ENCODE assay signal across 1 cellular context in the genomic region with DNA sequence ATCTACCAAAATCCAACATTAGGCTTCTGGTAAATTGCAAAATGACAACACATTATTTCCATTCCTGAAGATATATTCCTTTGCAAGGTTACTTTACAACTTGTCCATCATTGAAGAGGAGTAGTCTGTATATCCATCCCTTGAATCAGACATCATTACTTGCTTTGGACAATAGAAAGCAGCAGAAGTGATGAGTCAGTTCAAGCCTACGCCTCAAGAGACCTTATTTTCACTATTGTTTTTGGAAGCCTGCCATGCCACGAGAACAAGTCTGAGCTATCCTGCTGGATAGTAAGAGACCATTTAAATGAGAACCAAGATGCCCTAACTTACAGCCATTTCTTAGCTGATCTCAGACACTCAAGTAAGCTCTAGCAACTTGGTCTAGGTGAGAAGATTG.
TF ChIP-seq lines count a peak whose summit lies in the region.

No MANE protein-coding gene starts in this region.

TF ChIP-seq in GM23338, 12 proteins besides CTCF, POLR2A, EP300 and RAD21 (continued from another document):
- TF ChIP-seq, protein P1, sequence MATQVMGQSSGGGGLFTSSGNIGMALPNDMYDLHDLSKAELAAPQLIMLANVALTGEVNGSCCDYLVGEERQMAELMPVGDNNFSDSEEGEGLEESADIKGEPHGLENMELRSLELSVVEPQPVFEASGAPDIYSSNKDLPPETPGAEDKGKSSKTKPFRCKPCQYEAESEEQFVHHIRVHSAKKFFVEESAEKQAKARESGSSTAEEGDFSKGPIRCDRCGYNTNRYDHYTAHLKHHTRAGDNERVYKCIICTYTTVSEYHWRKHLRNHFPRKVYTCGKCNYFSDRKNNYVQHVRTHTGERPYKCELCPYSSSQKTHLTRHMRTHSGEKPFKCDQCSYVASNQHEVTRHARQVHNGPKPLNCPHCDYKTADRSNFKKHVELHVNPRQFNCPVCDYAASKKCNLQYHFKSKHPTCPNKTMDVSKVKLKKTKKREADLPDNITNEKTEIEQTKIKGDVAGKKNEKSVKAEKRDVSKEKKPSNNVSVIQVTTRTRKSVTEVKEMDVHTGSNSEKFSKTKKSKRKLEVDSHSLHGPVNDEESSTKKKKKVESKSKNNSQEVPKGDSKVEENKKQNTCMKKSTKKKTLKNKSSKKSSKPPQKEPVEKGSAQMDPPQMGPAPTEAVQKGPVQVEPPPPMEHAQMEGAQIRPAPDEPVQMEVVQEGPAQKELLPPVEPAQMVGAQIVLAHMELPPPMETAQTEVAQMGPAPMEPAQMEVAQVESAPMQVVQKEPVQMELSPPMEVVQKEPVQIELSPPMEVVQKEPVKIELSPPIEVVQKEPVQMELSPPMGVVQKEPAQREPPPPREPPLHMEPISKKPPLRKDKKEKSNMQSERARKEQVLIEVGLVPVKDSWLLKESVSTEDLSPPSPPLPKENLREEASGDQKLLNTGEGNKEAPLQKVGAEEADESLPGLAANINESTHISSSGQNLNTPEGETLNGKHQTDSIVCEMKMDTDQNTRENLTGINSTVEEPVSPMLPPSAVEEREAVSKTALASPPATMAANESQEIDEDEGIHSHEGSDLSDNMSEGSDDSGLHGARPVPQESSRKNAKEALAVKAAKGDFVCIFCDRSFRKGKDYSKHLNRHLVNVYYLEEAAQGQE (IDR thresholded peaks at IDR 0.05; ENCODE audit: unreplicated experiment) = no peak
